Comparison of ENCODE assay signal across 8 cellular contexts in genomic region chr7:98202367-98203195, GRCh38. TPM values are rescaled to one million over a fixed set of nuclear protein-coding genes. Genes with fewer than 3 reads are reported as not detected.
DNase-seq lines count a peak whose midpoint lies in the region; ATAC-seq and TF ChIP-seq lines count a peak whose summit lies in the region.

No MANE protein-coding gene starts in this region.

- no peak overlapping the region for H3K4me3 ChIP-seq in thyroid gland (replicated peaks in 1 of 3)

- H3K9me3 Mint-ChIP-seq in activated naive CD8-positive, alpha-beta T cell treated with anti-CD3 and anti-CD28 coated beads for 36 hours = peaks cover 6% of the 10 kb centered on the region

- no peaks in the 10 kb centered on the region for H3K4me1 ChIP-seq in thyroid gland

- TF ChIP-seq CTCF in thyroid gland (IDR thresholded peaks at IDR 0.05) = no peak

- H3K4me1 Mint-ChIP-seq in activated naive CD8-positive, alpha-beta T cell treated with anti-CD3 and anti-CD28 coated beads for 36 hours = peaks cover 56% of the 10 kb centered on the region

- no peaks in the 10 kb centered on the region for H3K27me3 Mint-ChIP-seq in activated naive CD8-positive, alpha-beta T cell treated with anti-CD3 and anti-CD28 coated beads for 36 hours

- DNase-seq in SW480 (ENCODE audit: low spot score) = peak; percentile 91
- peak; percentile 86 for DNase-seq in activated naive CD8-positive, alpha-beta T cell treated with anti-CD3 and anti-CD28 coated beads for 36 hours
- peak; percentile 41 to 49 for DNase-seq in stimulated activated CD8-positive, alpha-beta memory T cell treated with anti-CD3 and anti-CD28 coated beads, Interleukin-15, amount 100 ng/mL, for 4 hours (ENCODE audit: low read depth in 2 of 2)
- no peak for DNase-seq in thyroid gland
- no peak for DNase-seq in A172 (ENCODE audit: low spot score)
- DNase-seq in EL = no peak

- intact Hi-C loops in thyroid gland (cut with DNase I) = no loop called here

- H3K36me3 Mint-ChIP-seq in activated naive CD8-positive, alpha-beta T cell treated with anti-CD3 and anti-CD28 coated beads for 36 hours = peaks cover 32% of the 10 kb centered on the region

- ATAC-seq in GM18867 (IDR thresholded peaks at IDR 0.05; ENCODE audit: unreplicated experiment) (peak; percentile 91), HG02970 (IDR thresholded peaks at IDR 0.05; ENCODE audit: low FRiP score, unreplicated experiment) (peak; percentile 90)

- H3K4me3 Mint-ChIP-seq in activated naive CD8-positive, alpha-beta T cell treated with anti-CD3 and anti-CD28 coated beads for 36 hours = peak overlapping the region; percentile 78

- H3K9me3 ChIP-seq in thyroid gland = no peaks in the 10 kb centered on the region

- H3K27ac Mint-ChIP-seq in activated naive CD8-positive, alpha-beta T cell treated with anti-CD3 and anti-CD28 coated beads for 36 hours = peak overlapping the region; percentile 98

- no peak for TF ChIP-seq POLR2A in thyroid gland (IDR thresholded peaks at IDR 0.05)

- H3K27me3 ChIP-seq in thyroid gland = no peaks in the 10 kb centered on the region

- H3K36me3 ChIP-seq in thyroid gland = peaks cover 13 to 30% of the 10 kb centered on the region in 2 donors

- WGBS in thyroid gland, 2 donors = 86 to 94% methylated on average over 14 to 15 of the region's 15 CpGs

- H3K27ac ChIP-seq in thyroid gland = no peak overlapping the region

RNA-seq across cellular contexts. Expression of gene BHLHA15, which starts 8.7 kb away (rescaled TPM):
- total RNA-seq in activated naive CD8-positive, alpha-beta T cell treated with anti-CD3 and anti-CD28 coated beads for 36 hours = 1 to 10 TPM in 1 of 2 experiments, under 1 TPM in 1; 0.76 to 2.0 TPM
- total RNA-seq in thyroid gland = 1 to 10 TPM in 3 of 4 donors, not detected in 1; 1.2 to 8.7 (median 1.9) TPM
- not detected in 2 replicates for total RNA-seq in A172 (2014; rRNA removed; shearing (Covaris generic))

RNA-seq across cellular contexts. Expression of gene TECPR1, which starts 49.5 kb away (rescaled TPM):
- total RNA-seq in activated naive CD8-positive, alpha-beta T cell treated with anti-CD3 and anti-CD28 coated beads for 36 hours = 10 to 100 TPM; 18.3 to 25.6 TPM
- total RNA-seq in thyroid gland = 10 to 100 TPM; 19.6 to 61.8 (median 26.3) TPM
- total RNA-seq in A172 (2014; rRNA removed; shearing (Covaris generic)) = 16.7 and 17.4 TPM in 2 replicates

Comparison
In these comparisons a context has a peak if more than half of its experiments do, and no peak if none do; other contexts are left out.
1. DNase-seq: peak in SW480 (single experiment), activated naive CD8-positive, alpha-beta T cell treated with anti-CD3 and anti-CD28 coated beads for 36 hours (single experiment) and stimulated activated CD8-positive, alpha-beta memory T cell treated with anti-CD3 and anti-CD28 coated beads, Interleukin-15, amount 100 ng/mL, for 4 hours (2 of 2); none in thyroid gland (0 of 2), A172 (single experiment) and EL (single experiment).